In the genomic region with DNA sequence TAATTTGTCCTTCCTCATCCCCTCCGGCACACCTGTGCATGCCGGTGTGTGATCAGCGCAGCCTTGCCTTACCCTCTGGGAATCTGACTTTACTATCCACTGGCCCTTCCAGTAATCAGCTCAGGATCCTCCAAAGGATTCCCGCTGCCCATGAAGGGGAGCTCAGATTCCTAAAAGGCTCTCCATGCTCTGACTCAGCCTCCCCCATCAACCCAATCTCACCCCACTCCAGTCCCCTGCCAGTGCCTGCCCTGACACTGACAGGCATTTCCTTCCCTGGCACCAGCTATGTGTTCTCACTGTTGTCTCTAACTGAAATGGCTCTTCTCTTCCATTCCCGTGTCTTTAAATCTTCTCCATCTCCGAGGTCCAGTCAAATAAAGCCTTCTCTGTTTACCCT, we compare ENCODE assay signal across 13 cellular contexts. TPM values are rescaled to one million over a fixed set of nuclear protein-coding genes. Genes with fewer than 3 reads are reported as not detected.
DNase-seq lines count a peak whose midpoint lies in the region; ATAC-seq and TF ChIP-seq lines count a peak whose summit lies in the region.
"Had no signal": no experiment of that assay in that cellular context is flagged by ENCODE, and none has a peak within 500 bp of the region (broad histone marks: within the 10 kb centered on the region; RNA-seq: fewer than 3 reads in every experiment).

No MANE protein-coding gene starts in this region.

- intact Hi-C loops in activated CD4-positive, alpha-beta T cell treated with anti-CD3 and anti-CD28 coated beads for 36 hours (cut with DNase I, micrococcal nuclease), result no loop called here
- intact Hi-C loops in left ventricle myocardium inferior (cut with micrococcal nuclease), result no loop called here

- H3K4me2 ChIP-seq in OCI-LY3 (ENCODE audit: low read length), result peak overlapping the region; percentile 93

- H3K36me3 Mint-ChIP-seq in activated CD4-positive, alpha-beta T cell treated with anti-CD3 and anti-CD28 coated beads for 36 hours (ENCODE audit: low read depth), result no peaks in the 10 kb centered on the region
- H3K36me3 Mint-ChIP-seq in stimulated activated memory B cell treated with anti-CD40 and anti-IgM and Interleukin-4, amounts not matched to agents 10 μg/mL and 1 μg/mL and 100 μg/mL, for 72 hours, result no peaks in the 10 kb centered on the region

- CTCF ChIA-PET in activated CD4-positive, alpha-beta T cell treated with anti-CD3 and anti-CD28 coated beads for 36 hours (lab: Charles Lee), result interaction anchor here (0.7 to 1.9 kb wide), 8 partner anchors 7 to 798 kb away, joined by 3 to 7 read pairs (median 5); a partner anchor contains a TSS

- H3K9ac ChIP-seq in OCI-LY3 (ENCODE audit: low read length), result peak overlapping the region; percentile 97

- TF ChIP-seq CTCF in OCI-LY3 (IDR thresholded peaks at IDR 0.05; ENCODE audit: low read depth, low read length) (no peak), left ventricle myocardium inferior (IDR thresholded peaks at IDR 0.05; ENCODE audit: borderline replicate concordance) (no peak)

- H3K4me1 ChIP-seq in OCI-LY3 (ENCODE audit: low read length), result peaks cover 85% of the 10 kb centered on the region
- H3K4me1 ChIP-seq in left ventricle myocardium inferior, result peaks cover 13% of the 10 kb centered on the region

- H3K4me3 Mint-ChIP-seq in activated CD4-positive, alpha-beta T cell treated with anti-CD3 and anti-CD28 coated beads for 36 hours, result no peak overlapping the region
- peak overlapping the region; percentile 30 for H3K4me3 Mint-ChIP-seq in stimulated activated memory B cell treated with anti-CD40 and anti-IgM and Interleukin-4, amounts not matched to agents 10 μg/mL and 1 μg/mL and 100 μg/mL, for 72 hours

- H3K9me3 Mint-ChIP-seq in activated CD4-positive, alpha-beta T cell treated with anti-CD3 and anti-CD28 coated beads for 36 hours (ENCODE audit: low read depth), result no peaks in the 10 kb centered on the region
- no peaks in the 10 kb centered on the region for H3K9me3 Mint-ChIP-seq in stimulated activated memory B cell treated with anti-CD40 and anti-IgM and Interleukin-4, amounts not matched to agents 10 μg/mL and 1 μg/mL and 100 μg/mL, for 72 hours

- H3K9me3 ChIP-seq in OCI-LY3 (ENCODE audit: insufficient read depth, low read length) (no peaks in the 10 kb centered on the region), left ventricle myocardium inferior (replicated peaks) (no peaks in the 10 kb centered on the region)

- no peaks in the 10 kb centered on the region for H3K27me3 ChIP-seq in OCI-LY3 (ENCODE audit: low read depth, low read length)
- H3K27me3 ChIP-seq in left ventricle myocardium inferior (ENCODE audit: low read depth), result no peaks in the 10 kb centered on the region

- POLR2A ChIA-PET in activated CD4-positive, alpha-beta T cell treated with anti-CD3 and anti-CD28 coated beads for 36 hours (lab: Charles Lee), result interaction anchor here (1.5 to 3.3 kb wide), 2 partner anchors 11 to 81 kb away, joined by 5 to 19 read pairs; no protein-coding TSS in a partner anchor

- no peaks in the 10 kb centered on the region for H3K36me3 ChIP-seq in OCI-LY3 (replicated peaks; ENCODE audit: low read depth, low read length)
- H3K36me3 ChIP-seq in left ventricle myocardium inferior, result no peaks in the 10 kb centered on the region

- H3K27me3 Mint-ChIP-seq in activated CD4-positive, alpha-beta T cell treated with anti-CD3 and anti-CD28 coated beads for 36 hours, result no peaks in the 10 kb centered on the region
- H3K27me3 Mint-ChIP-seq in stimulated activated memory B cell treated with anti-CD40 and anti-IgM and Interleukin-4, amounts not matched to agents 10 μg/mL and 1 μg/mL and 100 μg/mL, for 72 hours, result no peaks in the 10 kb centered on the region

- H4K20me1 ChIP-seq in OCI-LY3 (ENCODE audit: insufficient read depth, low read length), result no peaks in the 10 kb centered on the region

- no peak for ATAC-seq in activated CD4-positive, alpha-beta T cell treated with anti-CD3 and anti-CD28 coated beads for 36 hours
- ATAC-seq in stimulated activated memory B cell treated with anti-CD40 and anti-IgM and Interleukin-4, amounts not matched to agents 10 μg/mL and 1 μg/mL and 100 μg/mL, for 72 hours, result peak; percentile 1
- no peak for ATAC-seq in GM21825 (IDR thresholded peaks at IDR 0.05; ENCODE audit: unreplicated experiment)

- peak overlapping the region; percentile 73 for H3K4me3 ChIP-seq in OCI-LY3 (ENCODE audit: low read length)
- H3K4me3 ChIP-seq in left ventricle myocardium inferior, result no peak overlapping the region
- H3K4me3 ChIP-seq: SK-N-MC had no signal

- peaks cover 44% of the 10 kb centered on the region for H3K4me1 Mint-ChIP-seq in activated CD4-positive, alpha-beta T cell treated with anti-CD3 and anti-CD28 coated beads for 36 hours
- H3K4me1 Mint-ChIP-seq in stimulated activated memory B cell treated with anti-CD40 and anti-IgM and Interleukin-4, amounts not matched to agents 10 μg/mL and 1 μg/mL and 100 μg/mL, for 72 hours, result peaks cover 66% of the 10 kb centered on the region

- DNase-seq in activated CD4-positive, alpha-beta T cell treated with anti-CD3 and anti-CD28 coated beads for 36 hours, result no peak
- DNase-seq in activated CD4-positive, alpha-beta T cell treated with anti-CD3 and anti-CD28 coated beads, Interleukin-2, amount 50 U/mL, for 4 hours, result no peak
- DNase-seq in left ventricle myocardium inferior (no peak), NOMO-1 treated with DMSO at 0.1 percent for 48 hours (lab: John Stamatoyannopoulos, UW; ENCODE audit: unreplicated experiment) (no peak)
- DNase-seq in effector CD8-positive, alpha-beta T cell (lab: John Stamatoyannopoulos, UW), result no peak
- DNase-seq: 8988T; activated CD4-positive, alpha-beta T cell treated with anti-CD3 and anti-CD28 coated beads for 4 hours; DMS 273 treated with DMSO at 0.1 percent for 48 hours; islet precursor cell had no signal

- H3K27ac ChIP-seq in OCI-LY3 (ENCODE audit: low read length), result peak overlapping the region; percentile 97
- peak overlapping the region; percentile 58 for H3K27ac ChIP-seq in left ventricle myocardium inferior (replicated peaks)
- H3K27ac ChIP-seq: SK-N-MC had no signal

- H3K27ac Mint-ChIP-seq in activated CD4-positive, alpha-beta T cell treated with anti-CD3 and anti-CD28 coated beads for 36 hours, result peak overlapping the region; percentile 93
- H3K27ac Mint-ChIP-seq in stimulated activated memory B cell treated with anti-CD40 and anti-IgM and Interleukin-4, amounts not matched to agents 10 μg/mL and 1 μg/mL and 100 μg/mL, for 72 hours, result peak overlapping the region; percentile 91

- H3K79me2 ChIP-seq in OCI-LY3 (ENCODE audit: low read length), result peaks cover 22% of the 10 kb centered on the region

- H2AFZ ChIP-seq in OCI-LY3 (ENCODE audit: low read depth, low read length), result no peak overlapping the region

RNA-seq across cellular contexts. Expression of a gene that starts 7.3 kb away (rescaled TPM):
- 100 to 1,000 TPM in 1 of 2 experiments, 10 to 100 TPM in 1; 82.2 to 103 TPM for total RNA-seq in activated CD4-positive, alpha-beta T cell treated with anti-CD3 and anti-CD28 coated beads for 36 hours
- total RNA-seq in left ventricle myocardium inferior, result 0.30 TPM

Comparison
In these comparisons a context has a peak if more than half of its experiments do, and no peak if none do; other contexts are left out.
1. RNA of a gene that starts 7.3 kb away (total RNA-seq): 82.2 to 103 TPM in activated CD4-positive, alpha-beta T cell treated with anti-CD3 and anti-CD28 coated beads for 36 hours; 0.30 TPM in left ventricle myocardium inferior (single experiment); every median in the first group is over 10 times any median in the second.